1 cellular context compared by ENCODE assay signal in genomic region chr3:71031914-71032521, GRCh38.
TF ChIP-seq lines count a peak whose summit lies in the region.

No MANE protein-coding gene starts in this region.

TF ChIP-seq in GM23338, 12 proteins besides CTCF, POLR2A, EP300 and RAD21 (continued from another document):
- no peak for TF ChIP-seq REST (IDR thresholded peaks at IDR 0.05; ENCODE audit: unreplicated experiment)
- no peak for TF ChIP-seq EZH2 (IDR thresholded peaks at IDR 0.05; ENCODE audit: low read depth, unreplicated experiment)
- TF ChIP-seq EZH2phosphoT487 (IDR thresholded peaks at IDR 0.05; ENCODE audit: unreplicated experiment) = no peak
- no peak for TF ChIP-seq ZNF462 (CRISPR knock-in tag; IDR thresholded peaks at IDR 0.05)
- no peak for TF ChIP-seq ZNF331 (CRISPR knock-in tag; IDR thresholded peaks at IDR 0.05; ENCODE audit: low read depth)
- no peak for TF ChIP-seq STAT1 (IDR thresholded peaks at IDR 0.05; ENCODE audit: unreplicated experiment)
